33 cellular contexts compared by ENCODE assay signal in the genomic region with DNA sequence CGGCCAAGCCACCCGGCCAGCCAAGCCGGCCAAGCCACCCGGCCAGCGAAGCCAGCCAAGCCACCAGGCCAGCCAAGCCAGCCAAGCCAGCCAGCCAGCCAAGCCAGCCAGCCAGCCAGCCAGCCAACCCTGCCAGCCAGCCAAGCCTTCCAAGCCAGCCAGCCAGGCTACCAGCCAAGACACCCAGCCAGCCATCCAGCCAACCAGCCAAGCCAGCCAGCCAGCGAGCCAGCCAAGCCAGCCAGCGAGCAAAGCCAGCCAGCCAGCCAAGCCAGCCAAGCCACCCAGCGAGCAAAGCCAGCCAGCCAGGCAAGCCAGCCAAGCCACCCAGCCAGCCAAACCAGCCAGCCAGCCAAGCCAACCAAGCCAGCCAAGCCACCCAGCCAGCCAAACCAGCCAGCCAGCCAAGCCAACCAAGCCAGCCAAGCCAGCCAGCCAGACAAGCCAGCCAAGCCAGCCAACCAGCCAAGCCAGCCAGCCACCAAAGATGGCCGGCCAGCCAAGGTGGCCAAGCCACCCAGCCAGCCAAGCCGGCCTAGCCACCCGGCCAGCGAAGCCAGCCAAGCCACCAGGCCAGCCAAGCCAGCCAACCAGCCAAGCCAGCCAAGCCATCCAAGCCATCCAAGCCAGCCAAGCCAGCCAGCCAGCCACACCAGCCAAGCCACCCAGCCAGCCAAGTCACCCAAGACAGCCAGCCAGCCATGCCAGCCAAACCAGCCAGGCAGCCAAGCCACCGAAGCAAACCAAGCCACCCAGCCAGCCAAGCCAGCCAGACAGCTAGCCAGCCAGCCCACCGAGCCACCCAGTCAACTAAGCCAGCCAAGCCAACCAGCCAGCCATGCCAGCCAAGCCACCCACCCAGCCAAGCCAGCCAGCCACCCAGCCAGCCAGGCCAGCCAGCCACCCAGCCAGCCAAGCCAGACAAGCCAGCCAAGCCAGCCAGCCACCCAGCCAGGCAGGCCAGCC. TPM values are rescaled to one million over a fixed set of nuclear protein-coding genes. Genes with fewer than 3 reads are reported as not detected.
"Had no signal": no experiment of that assay in that cellular context is flagged by ENCODE, and none has a peak within 500 bp of the region (broad histone marks: within the 10 kb centered on the region; RNA-seq: fewer than 3 reads in every experiment).

No MANE protein-coding gene starts in this region.

- H3K9me3 ChIP-seq: body of pancreas had no signal

- H3K27me3 ChIP-seq: ascending aorta, body of pancreas had no signal

- H3K36me3 ChIP-seq: ascending aorta had no signal

- H3K4me3 ChIP-seq: ascending aorta, body of pancreas had no signal

- ATAC-seq: activated naive CD4-positive, alpha-beta T cell treated with anti-CD3 and anti-CD28 coated beads, Interleukin-2, amount 50 U/mL, for 72 hours; activated naive CD8-positive, alpha-beta T cell treated with anti-CD3 and anti-CD28 coated beads, Interleukin-2, amount 50 U/mL, for 24 hours; activated T-cell treated with anti-CD3 and anti-CD28 coated beads, Interleukin-2, amount 50 U/mL, for 72 hours; body of pancreas; Panc1; T-helper 17 cell; WTC11 had no signal

- DNase-seq: activated CD4-positive, alpha-beta memory T cell treated with anti-CD3 and anti-CD28 coated beads for 36 hours; activated CD4-positive, alpha-beta T cell treated with anti-CD3 and anti-CD28 coated beads, Interleukin-2, amount 10 ng/mL, durations not matched to agents 7 days and 5 days; activated CD4-positive, CD25-positive, alpha-beta regulatory T cell treated with anti-CD3 and anti-CD28 coated beads, Interleukin-2, amount 50 U/mL, for 72 hours; activated CD8-positive, alpha-beta memory T cell treated with anti-CD3 and anti-CD28 coated beads for 24 hours; activated naive CD4-positive, alpha-beta T cell treated with Interleukin-2 at 50 U/mL for 16 hours; activated naive CD8-positive, alpha-beta T cell treated with anti-CD3 and anti-CD28 coated beads, Interleukin-2, amount 50 U/mL, for 24 hours; activated T-cell treated with anti-CD3 and anti-CD28 coated beads, Interleukin-2, amount 50 U/mL, for 72 hours; amniotic stem cell; body of pancreas; central memory CD4-positive, alpha-beta T cell; IMR-90; KG1; NCI-H1048; NCI-H146; NCI-H1930; NCI-H2171; NCI-H2227 treated with DMSO at 0.1 percent for 48 hours; NCI-H446 treated with DMSO at 0.1 percent for 48 hours; NCI-H526 treated with DMSO at 0.1 percent for 48 hours; NCI-H82; OCI-M1; RPMI8226; SHP77 treated with DMSO at 0.1 percent for 48 hours; T-helper 17 cell; T-helper 9 cell had no signal

- H3K4me1 ChIP-seq: ascending aorta, body of pancreas had no signal

- H3K27ac ChIP-seq: ascending aorta, body of pancreas had no signal

RNA-seq across cellular contexts. Expression of a gene that starts 28.8 kb away (rescaled TPM):
- total RNA-seq: activated CD4-positive, alpha-beta memory T cell treated with anti-CD3 and anti-CD28 coated beads for 36 hours; activated CD4-positive, alpha-beta T cell treated with anti-CD3 and anti-CD28 coated beads, Interleukin-2, amount 10 ng/mL, durations not matched to agents 7 days and 5 days; activated naive CD4-positive, alpha-beta T cell treated with anti-CD3 and anti-CD28 coated beads, Interleukin-2, amount 50 U/mL, for 72 hours; activated T-cell treated with anti-CD3 and anti-CD28 coated beads, Interleukin-2, amount 50 U/mL, for 72 hours; activated T-helper 2 cell treated with anti-CD3 and anti-CD28 coated beads, Interferon-gamma antibody, Interleukin-2, Interleukin-4, amounts not matched to agents 10 μg/mL and 5 μg/mL and 100 μg/mL, durations not matched to agents 14 hours and 24 hours and 36 hours; ascending aorta; body of pancreas; bronchial epithelial cell; IMR-90; LHCN-M2; M059J; WTC11 had no signal
- polyA plus RNA-seq: IMR-90 had no signal
